ENCODE assay signal across 8 cellular contexts in genomic region chrX:47482512-47483309, GRCh38. TPM values are rescaled to one million over a fixed set of nuclear protein-coding genes. Genes with fewer than 3 reads are reported as not detected.
DNase-seq lines count a peak whose midpoint lies in the region; ATAC-seq and TF ChIP-seq lines count a peak whose summit lies in the region.

TSS of gene ZNF41 (minus strand) at chrX:47483222. CDS start at chrX:47467481, 15,741 bp downstream.

- H3K9me3 ChIP-seq in ovary (no peaks in the 10 kb centered on the region), thymus (ENCODE audit: control insufficient read depth) (no peaks in the 10 kb centered on the region)

- intact Hi-C loops in head of caudate nucleus (cut with DNase I), result no loop called here
- intact Hi-C loops in ovary (cut with DNase I), result no loop called here

- H3K36me3 Mint-ChIP-seq in activated naive CD4-positive, alpha-beta T cell treated with anti-CD3 and anti-CD28 coated beads, Interleukin-2, amount 50 U/mL, for 72 hours, result peaks cover 6 to 8% of the 10 kb centered on the region in 2 donors

- peak; percentile 88 for ATAC-seq in HG02623 (IDR thresholded peaks at IDR 0.05; ENCODE audit: unreplicated experiment)
- peak; percentile 73 to 94 for ATAC-seq in activated naive CD4-positive, alpha-beta T cell treated with anti-CD3 and anti-CD28 coated beads, Interleukin-2, amount 50 U/mL, for 72 hours

- TF ChIP-seq POLR2A in ovary (IDR thresholded peaks at IDR 0.05), result no peak

- TF ChIP-seq CTCF in GM10266 (IDR thresholded peaks at IDR 0.05; ENCODE audit: control insufficient read depth, insufficient read depth, low read depth, missing control alignments) (no peak), ovary (IDR thresholded peaks at IDR 0.05) (no peak)

- TF ChIP-seq EP300 in ovary (IDR thresholded peaks at IDR 0.05), result no peak

- no peaks in the 10 kb centered on the region for H3K9me3 Mint-ChIP-seq in activated naive CD4-positive, alpha-beta T cell treated with anti-CD3 and anti-CD28 coated beads, Interleukin-2, amount 50 U/mL, for 72 hours

- H3K27ac Mint-ChIP-seq in activated naive CD4-positive, alpha-beta T cell treated with anti-CD3 and anti-CD28 coated beads, Interleukin-2, amount 50 U/mL, for 72 hours, result peak within 1 kb of the TSS; percentile 94 to 96

- H3K27ac ChIP-seq in ovary (peak within 1 kb of the TSS; percentile 77 to 87), thymus (ENCODE audit: low read depth) (peak within 1 kb of the TSS; percentile 95)

- 33 to 37% (median 35%) methylated on average over 56 to 77 of the region's 77 CpGs for WGBS in ovary, 3 donors
- WGBS in thymus, result under 1% methylated on average over 77 of the region's 77 CpGs

- peaks cover 1% of the 10 kb centered on the region for H3K4me1 ChIP-seq in ovary (ENCODE audit: insufficient read depth)
- no peaks in the 10 kb centered on the region for H3K4me1 ChIP-seq in thymus (ENCODE audit: control insufficient read depth, insufficient read depth, low read length)

- H3K36me3 ChIP-seq in ovary, result no peaks in the 10 kb centered on the region
- no peaks in the 10 kb centered on the region for H3K36me3 ChIP-seq in thymus (ENCODE audit: control insufficient read depth, insufficient read depth)

- H3K4me3 ChIP-seq in ovary, result peak within 1 kb of the TSS; percentile 73
- peak within 1 kb of the TSS; percentile 81 for H3K4me3 ChIP-seq in thymus (ENCODE audit: low read length)

- no peaks in the 10 kb centered on the region for H3K27me3 ChIP-seq in ovary
- H3K27me3 ChIP-seq in thymus (ENCODE audit: control insufficient read depth, insufficient read depth), result no peaks in the 10 kb centered on the region

- DNase-seq in GM10266 (ENCODE audit: extremely low spot score), result peak; percentile 82
- DNase-seq in NCI-H1092 treated with DMSO at 0.1 percent for 48 hours (lab: John Stamatoyannopoulos, UW), result peak; percentile 87
- peak; percentile 42 for DNase-seq in SKM-1 (lab: John Stamatoyannopoulos, UW; ENCODE audit: unreplicated experiment)
- peak; percentile 68 to 82 for DNase-seq in activated naive CD4-positive, alpha-beta T cell treated with anti-CD3 and anti-CD28 coated beads, Interleukin-2, amount 50 U/mL, for 72 hours (ENCODE audit: low spot score in 2 of 2)
- DNase-seq in head of caudate nucleus, result peak; percentile 54 to 88 (median 74)
- peak; percentile 66 to 80 (median 70) for DNase-seq in ovary

RNA-seq across cellular contexts. Expression of gene ZNF41, which starts in this region (rescaled TPM):
- 10 to 100 TPM in 1 of 2 donors, 1 to 10 TPM in 1; 5.8 to 10.6 TPM for total RNA-seq in activated naive CD4-positive, alpha-beta T cell treated with anti-CD3 and anti-CD28 coated beads, Interleukin-2, amount 50 U/mL, for 72 hours
- 10 to 100 TPM in 1 of 7 donors, 1 to 10 TPM in 6; 2.9 to 11.3 (median 8.2) TPM for total RNA-seq in ovary
- polyA plus RNA-seq in ovary, result 1 to 10 TPM; 3.5 to 7.8 TPM
- polyA plus RNA-seq in thymus, result 4.6 TPM

Comparison
In these comparisons a context has a peak if more than half of its experiments do, and no peak if none do; other contexts are left out.
1. Peak in every context shown above with its lines: DNase-seq, ATAC-seq, H3K4me3 ChIP-seq and H3K27ac ChIP-seq.